ENCODE assay signal across 26 cellular contexts in the genomic region with DNA sequence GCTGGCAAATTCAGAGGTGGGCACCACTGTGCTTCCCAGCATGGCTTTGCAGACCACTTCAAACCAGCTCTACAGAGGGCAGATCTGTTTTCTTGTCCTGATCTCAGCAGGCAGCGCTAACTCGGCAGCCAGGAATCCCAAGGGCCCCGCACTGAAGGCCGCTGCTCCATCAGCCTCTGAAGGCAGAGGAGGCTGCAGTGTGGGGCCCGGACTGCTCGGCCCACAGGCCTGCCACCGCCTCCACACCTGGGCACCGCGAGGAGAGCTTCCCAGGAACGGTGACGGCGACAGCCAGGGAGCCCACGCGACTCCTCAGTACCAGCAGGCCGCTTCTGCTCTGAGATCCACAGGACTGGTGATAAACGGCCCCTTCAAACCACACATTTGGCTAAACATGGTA.
"Had no signal": no experiment of that assay in that cellular context is flagged by ENCODE, and none has a peak within 500 bp of the region (broad histone marks: within the 10 kb centered on the region; RNA-seq: fewer than 3 reads in every experiment).

No MANE protein-coding gene starts in this region.

- H3K4me1 Mint-ChIP-seq: stimulated activated naive B cell treated with anti-CD40 and anti-IgM and Interleukin-4, amounts not matched to agents 10 μg/mL and 1 μg/mL and 100 μg/mL, for 72 hours had no signal

- ATAC-seq: esophagus mucosa; gastrocnemius medialis; heart left ventricle; left cardiac atrium; left lung; mucosa of descending colon; natural killer cell treated with Interleukin-12 subunit alpha and Interleukin-12 subunit beta and Interleukin-15 and Interleukin-18, amount 100 ng/mL, for 72 hours; pancreas; stimulated activated naive B cell treated with anti-CD40 and anti-IgM and Interleukin-4, amounts not matched to agents 10 μg/mL and 1 μg/mL and 100 μg/mL, for 72 hours; upper lobe of right lung had no signal

- H3K27me3 Mint-ChIP-seq: dendritic cell treated with granulocyte-macrophage colony-stimulating factor and Interleukin-4, amounts not matched to agents 40 ng/mL and 50 ng/mL, for 4 days; natural killer cell treated with Interleukin-12 subunit alpha and Interleukin-12 subunit beta and Interleukin-15 and Interleukin-18, amount 100 ng/mL, for 72 hours; stimulated activated naive B cell treated with anti-CD40 and anti-IgM and Interleukin-4, amounts not matched to agents 10 μg/mL and 1 μg/mL and 100 μg/mL, for 72 hours; stimulated activated naive CD8-positive, alpha-beta T cell treated with anti-CD3 and anti-CD28 coated beads, Interleukin-15, Interleukin-2, amounts not matched to agents 100 ng/mL and 50 ng/mL, for 24 hours had no signal

- H3K27ac Mint-ChIP-seq: dendritic cell treated with granulocyte-macrophage colony-stimulating factor and Interleukin-4, amounts not matched to agents 40 ng/mL and 50 ng/mL, for 4 days; endodermal cell; mesothelial cell of epicardium; naive B cell; natural killer cell treated with Interleukin-12 subunit alpha and Interleukin-12 subunit beta and Interleukin-15 and Interleukin-18, amount 100 ng/mL, for 72 hours; stimulated activated naive B cell treated with anti-CD40 and anti-IgM and Interleukin-4, amounts not matched to agents 10 μg/mL and 1 μg/mL and 100 μg/mL, for 72 hours; stimulated activated naive CD8-positive, alpha-beta T cell treated with anti-CD3 and anti-CD28 coated beads, Interleukin-15, Interleukin-2, amounts not matched to agents 100 ng/mL and 50 ng/mL, for 24 hours had no signal

- H3K4me3 Mint-ChIP-seq: dendritic cell treated with granulocyte-macrophage colony-stimulating factor and Interleukin-4, amounts not matched to agents 40 ng/mL and 50 ng/mL, for 4 days; endodermal cell; mesothelial cell of epicardium; naive B cell; natural killer cell treated with Interleukin-12 subunit alpha and Interleukin-12 subunit beta and Interleukin-15 and Interleukin-18, amount 100 ng/mL, for 72 hours; stimulated activated naive B cell treated with anti-CD40 and anti-IgM and Interleukin-4, amounts not matched to agents 10 μg/mL and 1 μg/mL and 100 μg/mL, for 72 hours; stimulated activated naive CD8-positive, alpha-beta T cell treated with anti-CD3 and anti-CD28 coated beads, Interleukin-15, Interleukin-2, amounts not matched to agents 100 ng/mL and 50 ng/mL, for 24 hours had no signal

- H3K9me3 Mint-ChIP-seq: dendritic cell treated with granulocyte-macrophage colony-stimulating factor and Interleukin-4, amounts not matched to agents 40 ng/mL and 50 ng/mL, for 4 days; endodermal cell; mesothelial cell of epicardium; naive B cell; natural killer cell treated with Interleukin-12 subunit alpha and Interleukin-12 subunit beta and Interleukin-15 and Interleukin-18, amount 100 ng/mL, for 72 hours; stimulated activated naive B cell treated with anti-CD40 and anti-IgM and Interleukin-4, amounts not matched to agents 10 μg/mL and 1 μg/mL and 100 μg/mL, for 72 hours; stimulated activated naive CD8-positive, alpha-beta T cell treated with anti-CD3 and anti-CD28 coated beads, Interleukin-15, Interleukin-2, amounts not matched to agents 100 ng/mL and 50 ng/mL, for 24 hours had no signal

- DNase-seq: colonic mucosa; effector CD8-positive, alpha-beta T cell; endodermal cell; foreskin fibroblast; gastrocnemius medialis; heart left ventricle; hippocampal formation; left cardiac atrium; left lung; mesenchymal stem cell; mucosa of descending colon; naive B cell; occipital lobe; pancreas; sigmoid colon; stimulated activated CD4-positive, alpha-beta T cell treated with anti-CD3 and anti-CD28 coated beads, Interleukin-4, amount 100 ng/mL, for 4 hours; stimulated activated naive B cell treated with anti-CD40 and anti-IgM and Interleukin-4, amounts not matched to agents 10 μg/mL and 1 μg/mL and 100 μg/mL, for 72 hours; transverse colon; upper lobe of right lung; uterus had no signal

- H3K9me3 ChIP-seq: colonic mucosa, gastrocnemius medialis, heart left ventricle, left lung, mucosa of descending colon, pancreas, sigmoid colon, thoracic aorta, transverse colon, upper lobe of right lung, uterus had no signal
